1 cellular context compared by ENCODE assay signal in the genomic region with DNA sequence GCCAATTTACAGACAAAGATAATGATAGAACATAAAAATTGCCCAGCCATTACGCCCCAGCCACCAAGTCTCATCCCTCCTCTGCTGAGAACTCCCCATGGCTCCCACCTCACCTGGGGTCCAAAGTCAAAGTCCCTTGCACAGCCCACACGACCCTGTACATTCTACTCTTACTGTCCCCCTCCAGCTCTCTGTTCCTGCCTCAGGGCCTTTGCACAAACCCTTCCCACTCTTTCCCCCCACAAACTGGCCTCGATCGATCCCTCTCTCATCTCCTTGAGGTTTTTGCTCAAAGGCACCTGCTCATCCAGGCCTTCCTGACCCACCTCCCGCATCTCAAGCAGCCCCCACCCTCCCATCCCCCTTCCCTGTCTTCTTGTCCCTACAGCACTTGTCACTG.
TF ChIP-seq lines count a peak whose summit lies in the region.

No MANE protein-coding gene starts in this region.

TF ChIP-seq in HEK293, 187 proteins besides CTCF, POLR2A, EP300 and RAD21 (continued from another document):
- TF ChIP-seq, protein P1, sequence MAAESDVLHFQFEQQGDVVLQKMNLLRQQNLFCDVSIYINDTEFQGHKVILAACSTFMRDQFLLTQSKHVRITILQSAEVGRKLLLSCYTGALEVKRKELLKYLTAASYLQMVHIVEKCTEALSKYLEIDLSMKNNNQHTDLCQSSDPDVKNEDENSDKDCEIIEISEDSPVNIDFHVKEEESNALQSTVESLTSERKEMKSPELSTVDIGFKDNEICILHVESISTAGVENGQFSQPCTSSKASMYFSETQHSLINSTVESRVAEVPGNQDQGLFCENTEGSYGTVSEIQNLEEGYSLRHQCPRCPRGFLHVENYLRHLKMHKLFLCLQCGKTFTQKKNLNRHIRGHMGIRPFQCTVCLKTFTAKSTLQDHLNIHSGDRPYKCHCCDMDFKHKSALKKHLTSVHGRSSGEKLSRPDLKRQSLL (tag by site-specific recombination; IDR thresholded peaks at IDR 0.05) = no peak
